In genomic region chr17:78977992-78978973, GRCh38 we compare ENCODE assay signal across 11 cellular contexts. TPM values are rescaled to one million over a fixed set of nuclear protein-coding genes. Genes with fewer than 3 reads are reported as not detected.
A peak's percentile ranks its signal among the peaks of the same experiment; 100 is the strongest.
DNase-seq lines count a peak whose midpoint lies in the region; ATAC-seq and TF ChIP-seq lines count a peak whose summit lies in the region.
"Had no signal": no experiment of that assay in that cellular context is flagged by ENCODE, and none has a peak within 500 bp of the region (broad histone marks: within the 10 kb centered on the region; RNA-seq: fewer than 3 reads in every experiment).

No MANE protein-coding gene starts in this region.

- H3K27me3 ChIP-seq in HCT116 (ENCODE audit: insufficient read depth, low read length), result no peaks in the 10 kb centered on the region
- H3K27me3 ChIP-seq in Panc1 (ENCODE audit: control insufficient read depth, insufficient read depth, low read length), result no peaks in the 10 kb centered on the region
- no peaks in the 10 kb centered on the region for H3K27me3 ChIP-seq in esophagus muscularis mucosa

- no peaks in the 10 kb centered on the region for H3K27me3 Mint-ChIP-seq in osteocyte (ENCODE audit: unreplicated experiment)

- H3K36me3 Mint-ChIP-seq in osteocyte (ENCODE audit: unreplicated experiment), result peaks cover 5% of the 10 kb centered on the region

- no peaks in the 10 kb centered on the region for H4K20me1 ChIP-seq in HCT116 (ENCODE audit: insufficient read depth)

- peaks cover 35 to 57% of the 10 kb centered on the region in 2 experiments for H3K4me1 ChIP-seq in HCT116 (ENCODE audit: control insufficient read depth in 1 of 2, insufficient read depth in 2 of 2, low read length in 2 of 2)
- peaks cover 24% of the 10 kb centered on the region for H3K4me1 ChIP-seq in Panc1 (ENCODE audit: control insufficient read depth, insufficient read depth, low read length)
- peaks cover 55 to 70% (median 67%) of the 10 kb centered on the region in 4 donors for H3K4me1 ChIP-seq in esophagus muscularis mucosa

- no peak overlapping the region for H2AFZ ChIP-seq in HCT116 (ENCODE audit: low read depth, low read length, poor library complexity, severe bottlenecking)

- peak overlapping the region; percentile 71 for H3K27ac Mint-ChIP-seq in osteocyte (ENCODE audit: unreplicated experiment)

- 79% methylated on average over 15 of the region's 21 CpGs for WGBS in esophagus muscularis mucosa

- DNase-seq in HCT116 (ENCODE audit: low read depth, low spot score) (no peak), Panc1 (ENCODE audit: low read depth, low spot score) (no peak), esophagus muscularis mucosa (ENCODE audit: extremely low spot score) (no peak), osteocyte (ENCODE audit: extremely low spot score, unreplicated experiment) (no peak), NCI-H1048 (lab: John Stamatoyannopoulos, UW) (no peak), KG1 (lab: John Stamatoyannopoulos, UW) (no peak)
- DNase-seq in stimulated activated CD4-positive, alpha-beta T cell treated with anti-CD3 and anti-CD28 coated beads, Interleukin-15, amount 100 ng/mL, for 24 hours, result no peak
- DNase-seq: activated effector memory CD4-positive, alpha-beta T cell treated with Interleukin-2 at 50 U/mL for 16 hours; RPMI8226; stimulated activated naive CD4-positive, alpha-beta T cell treated with Interleukin-2 at 50 U/mL for 16 hours had no signal

- RAD21 ChIA-PET in HCT116 (lab: Charles Lee; ENCODE audit: low non-redundant PET in 1 of 2, low total read pairs in 2 of 2, uncharacterized antibody in 2 of 2, unreplicated experiment in 2 of 2), result no interaction called here

- H3K27ac ChIP-seq in HCT116 (ENCODE audit: low read depth, low read length) (peak overlapping the region; percentile 66), Panc1 (ENCODE audit: low read length) (no peak overlapping the region), esophagus muscularis mucosa (replicated peaks in 1 of 4) (peak overlapping the region in 3 of 4 donors; percentile 30 to 82 (median 69))

- H3K4me3 ChIP-seq in HCT116 (replicated peaks in 1 of 2; ENCODE audit: low read depth in 1 of 2, low read length in 2 of 2), result peak overlapping the region; percentile 81 to 83
- H3K4me3 ChIP-seq in Panc1 (ENCODE audit: low read depth in 2 of 2, low read length in 2 of 2), result peak overlapping the region; percentile 49 to 72
- H3K4me3 ChIP-seq in esophagus muscularis mucosa, result peak overlapping the region in 3 of 4 donors; percentile 7 to 46 (median 21)

- TF ChIP-seq RAD21 in HCT116 (IDR thresholded peaks at IDR 0.05; ENCODE audit: low read depth), result no peak

- in situ Hi-C loops in Panc1 (cut with HindIII; ENCODE audit: low pct_unique_long_range_greater_than_20kb, low sequenced_read_pairs), result no loop called here

- peak overlapping the region; percentile 80 for H3K9ac ChIP-seq in HCT116 (ENCODE audit: low read length)

- H3K4me3 Mint-ChIP-seq in osteocyte (ENCODE audit: unreplicated experiment), result peak overlapping the region; percentile 65

- peaks cover 14 to 24% of the 10 kb centered on the region in 2 experiments; a peak in 3 of 4 replicates for H3K36me3 ChIP-seq in HCT116 (ENCODE audit: control insufficient read depth in 1 of 2, insufficient read depth in 2 of 2, low read length in 2 of 2)
- no peaks in the 10 kb centered on the region; the same call in 1 of the 2 replicates for H3K36me3 ChIP-seq in Panc1 (ENCODE audit: control insufficient read depth, insufficient read depth, low read length)
- peaks cover 0 to 8% (median 3%) of the 10 kb centered on the region in 4 donors for H3K36me3 ChIP-seq in esophagus muscularis mucosa

- BruUV-seq in HCT116 (replicated peaks; lab: Mats Ljungman, UMichigan) (no TSS peak), Panc1 (replicated peaks; lab: Mats Ljungman, UMichigan) (no TSS peak)

- TF ChIP-seq POLR2A in HCT116 (IDR thresholded peaks at IDR 0.05; ENCODE audit: borderline replicate concordance, extremely low read depth, insufficient read depth, insufficient read length) (no peak), esophagus muscularis mucosa (IDR thresholded peaks at IDR 0.05; ENCODE audit: low read depth) (no peak)

- H3K79me2 ChIP-seq in HCT116 (ENCODE audit: insufficient read depth, low read length), result peaks cover 31% of the 10 kb centered on the region

- ATAC-seq in HCT116 (peak; percentile 31), Panc1 (no peak), HG03175 (IDR thresholded peaks at IDR 0.05; ENCODE audit: unreplicated experiment) (no peak)

- no peaks in the 10 kb centered on the region for H3K9me3 Mint-ChIP-seq in osteocyte (ENCODE audit: unreplicated experiment)

- H3K4me2 ChIP-seq in HCT116 (ENCODE audit: low read length), result peak overlapping the region; percentile 95

- POLR2A ChIA-PET in HCT116 (lab: Charles Lee) (interaction anchor here (0.6 to 1.6 kb wide), 2 partner anchors 61 to 116 kb away, joined by 3 to 4 read pairs; no protein-coding TSS in a partner anchor), Panc1 (lab: Charles Lee) (no interaction called here)

- TF ChIP-seq EP300 in esophagus muscularis mucosa (IDR thresholded peaks at IDR 0.05), result no peak

- H3K9me3 ChIP-seq in HCT116 (ENCODE audit: control insufficient read depth in 1 of 2, insufficient read depth in 1 of 2, low read depth in 1 of 2, low read length in 2 of 2), result no peaks in the 10 kb centered on the region
- H3K9me3 ChIP-seq in Panc1 (ENCODE audit: control insufficient read depth, insufficient read depth, low read depth, low read length), result no peaks in the 10 kb centered on the region
- H3K9me3 ChIP-seq in esophagus muscularis mucosa, result no peaks in the 10 kb centered on the region

- H3K4me1 Mint-ChIP-seq in osteocyte (ENCODE audit: unreplicated experiment), result peaks cover 55% of the 10 kb centered on the region

- CTCF ChIA-PET in HCT116 (lab: Charles Lee), result interaction anchor here (1.7 kb wide), 1 partner anchor 112 kb away, joined by 6 read pairs; no protein-coding TSS in a partner anchor
- CTCF ChIA-PET in Panc1 (lab: Charles Lee), result interaction anchor here (0.5 to 1.0 kb wide), 2 partner anchors 113 to 136 kb away, joined by 3 read pairs; no protein-coding TSS in a partner anchor

- intact Hi-C loops in HCT116 (cut with micrococcal nuclease), result loop anchor here (5.0 kb wide), 1 partner anchor 811 kb away; the partner anchor contains the start of gene SYNGR2
- intact Hi-C loops in Panc1 (cut with micrococcal nuclease; ENCODE audit: unreplicated experiment), result no loop called here
- intact Hi-C loops in esophagus muscularis mucosa (cut with DNase I), result no loop called here

- TF ChIP-seq CTCF in HCT116 (IDR thresholded peaks at IDR 0.05 in 2 of 3, conservative IDR thresholded peaks at IDR 0.05 in 1 of 3; ENCODE audit: borderline replicate concordance in 1 of 3, insufficient read depth in 1 of 3, low read depth in 2 of 3, low read length in 2 of 3), result peak in 2 of 3 experiments; percentile 39 to 45; a peak in 3 of 6 replicates
- no peak for TF ChIP-seq CTCF in Panc1 (IDR thresholded peaks at IDR 0.05)
- TF ChIP-seq CTCF in esophagus muscularis mucosa (IDR thresholded peaks at IDR 0.05), result no peak
- no peak for TF ChIP-seq CTCF in osteocyte (IDR thresholded peaks at IDR 0.05)

- H3K9me2 ChIP-seq in HCT116 (ENCODE audit: insufficient read depth), result no peaks in the 10 kb centered on the region

TF ChIP-seq in HCT116, 20 proteins besides CTCF, POLR2A, EP300 and RAD21:
- TF ChIP-seq ZFX (IDR thresholded peaks at IDR 0.05), result no peak
- peak; percentile 45 for TF ChIP-seq TCF7L2 (IDR thresholded peaks at IDR 0.05; ENCODE audit: borderline replicate concordance, extremely low read depth, insufficient read depth, insufficient read length)
- TF ChIP-seq ZBTB33 (IDR thresholded peaks at IDR 0.05; ENCODE audit: extremely low read depth, insufficient replicate concordance, low read length), result no peak

RNA-seq across cellular contexts. Expression of gene LGALS3BP, which starts 1.4 kb away (rescaled TPM):
- total RNA-seq in HCT116 (2021; ENCODE audit: unreplicated experiment), result 389 TPM
- polyA plus RNA-seq in HCT116 (2012), result 454 and 562 TPM in 2 replicates
- 361 TPM for total RNA-seq in Panc1 (2021; ENCODE audit: unreplicated experiment)
- polyA plus RNA-seq in Panc1 (2012; ENCODE audit: insufficient read length), result 472 TPM
- total RNA-seq in esophagus muscularis mucosa, result 100 to 1,000 TPM; 106 to 284 (median 197) TPM
- total RNA-seq in osteocyte, result 439 and 456 TPM in 2 replicates

RNA-seq across cellular contexts. Expression of gene CANT1, which starts 31.3 kb away (rescaled TPM):
- 97.1 TPM for total RNA-seq in HCT116 (2021; ENCODE audit: unreplicated experiment)
- polyA plus RNA-seq in HCT116 (2012), result 85.2 and 106 TPM in 2 replicates
- total RNA-seq in Panc1 (2021; ENCODE audit: unreplicated experiment), result 160 TPM
- polyA plus RNA-seq in Panc1 (2012; ENCODE audit: insufficient read length), result 162 TPM
- 10 to 100 TPM; 21.2 to 33.7 (median 27.0) TPM for total RNA-seq in esophagus muscularis mucosa
- total RNA-seq in osteocyte, result 61.1 and 62.3 TPM in 2 replicates

RNA-seq across cellular contexts. Expression of gene C1QTNF1, which starts 45.7 kb away (rescaled TPM):
- 4.0 TPM for total RNA-seq in HCT116 (2021; ENCODE audit: unreplicated experiment)
- polyA plus RNA-seq in HCT116 (2012), result 3.5 and 3.7 TPM in 2 replicates
- total RNA-seq in Panc1 (2021; ENCODE audit: unreplicated experiment), result 1.5 TPM
- 1.1 TPM for polyA plus RNA-seq in Panc1 (2012; ENCODE audit: insufficient read length)
- 100 to 1,000 TPM in 1 of 4 donors, 10 to 100 TPM in 3; 31.1 to 115 (median 70.4) TPM for total RNA-seq in esophagus muscularis mucosa
- 196 and 203 TPM in 2 replicates for total RNA-seq in osteocyte

RNA-seq across cellular contexts. Expression of gene TIMP2, which starts 53.1 kb away (rescaled TPM):
- total RNA-seq in HCT116 (2021; ENCODE audit: unreplicated experiment) (64.8 TPM), Panc1 (2021; ENCODE audit: unreplicated experiment) (62.4 TPM), esophagus muscularis mucosa (100 to 1,000 TPM; 177 to 315 (median 229) TPM), osteocyte (1,096 and 1,211 TPM in 2 replicates)
- polyA plus RNA-seq in HCT116 (2012), result 42.7 and 52.9 TPM in 2 replicates
- 50.2 TPM for polyA plus RNA-seq in Panc1 (2012; ENCODE audit: insufficient read length)

Comparison
In these comparisons a context has a peak if more than half of its experiments do, and no peak if none do; other contexts are left out.
1. H3K4me3 ChIP-seq: peak in every context shown above with its lines; median percentile 82 in HCT116; 60 in Panc1; 21 in esophagus muscularis mucosa.
2. CTCF ChIP-seq: peak in HCT116 (2 of 3); none in Panc1 (single experiment), esophagus muscularis mucosa (0 of 3) and osteocyte (single experiment).